ENCODE assay signal across 23 cellular contexts in the genomic region with DNA sequence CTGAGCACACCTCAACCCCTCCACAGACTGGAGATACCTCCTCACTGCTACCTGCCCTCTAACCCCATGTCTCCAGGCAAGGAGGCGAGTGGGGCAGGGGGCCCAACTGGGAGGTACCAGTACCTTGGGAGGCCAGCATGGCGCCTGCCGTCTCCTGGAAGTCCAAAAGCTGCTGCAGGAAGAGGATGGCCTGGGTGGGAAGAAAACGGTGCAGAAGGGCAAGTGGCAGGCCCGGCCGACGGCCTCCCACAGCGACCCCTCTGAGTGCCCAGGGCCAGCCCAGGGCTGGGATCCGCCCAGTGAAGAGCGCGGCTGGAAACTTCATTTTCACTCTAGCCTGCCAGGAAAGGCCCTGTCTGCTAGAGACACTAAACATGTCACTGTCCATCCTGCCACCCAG. TPM values are rescaled to one million over a fixed set of nuclear protein-coding genes. Genes with fewer than 3 reads are reported as not detected.
DNase-seq lines count a peak whose midpoint lies in the region; ATAC-seq, FAIRE-seq and TF ChIP-seq lines count a peak whose summit lies in the region.
"Had no signal": no experiment of that assay in that cellular context is flagged by ENCODE, and none has a peak within 500 bp of the region (broad histone marks: within the 10 kb centered on the region; RNA-seq: fewer than 3 reads in every experiment).

No MANE protein-coding gene starts in this region.

- H3K4me1 Mint-ChIP-seq in chondrocyte (ENCODE audit: low read depth), result no peaks in the 10 kb centered on the region
- peaks cover 6% of the 10 kb centered on the region for H3K4me1 Mint-ChIP-seq in activated CD4-positive, alpha-beta memory T cell treated with anti-CD3 and anti-CD28 coated beads, Interleukin-2, amount 10 ng/mL, durations not matched to agents 7 days and 5 days
- H3K4me1 Mint-ChIP-seq: GM23338, IgD-negative memory B cell had no signal

- H3K27me3 ChIP-seq in HepG2 (ENCODE audit: control insufficient read depth in 1 of 2, insufficient read depth in 2 of 2, low read length in 2 of 2) (no peaks in the 10 kb centered on the region), right lobe of liver (no peaks in the 10 kb centered on the region), SJCRH30 (no peaks in the 10 kb centered on the region)
- H3K27me3 ChIP-seq: BLaER1 had no signal

- CTCF ChIA-PET in HepG2 (lab: Yijun Ruan, JAX; ENCODE audit: low intra/inter-chr PET ratio, low total read pairs), result no interaction called here
- CTCF ChIA-PET in activated CD4-positive, alpha-beta memory T cell treated with anti-CD3 and anti-CD28 coated beads, Interleukin-2, amount 10 ng/mL, durations not matched to agents 7 days and 5 days (lab: Charles Lee), result no interaction called here

- TF ChIP-seq CTCF in HepG2 (CRISPR knock-in tag; IDR thresholded peaks at IDR 0.05), result no peak
- TF ChIP-seq CTCF in right lobe of liver (IDR thresholded peaks at IDR 0.05), result no peak
- no peak for TF ChIP-seq CTCF in chondrocyte (IDR thresholded peaks at IDR 0.05)

- no peak overlapping the region for H3K27ac ChIP-seq in HepG2 (ENCODE audit: extremely low read length, insufficient read depth, low read length)
- H3K27ac ChIP-seq in right lobe of liver, result no peak overlapping the region
- H3K27ac ChIP-seq in SJCRH30, result no peak overlapping the region
- H3K27ac ChIP-seq: BLaER1, HL-60 had no signal

- intact Hi-C loops in HepG2 (cut with micrococcal nuclease; ENCODE audit: unreplicated experiment), result no loop called here
- intact Hi-C loops in right lobe of liver (cut with DNase I), result no loop called here
- intact Hi-C loops in posterior vena cava (cut with DNase I), result no loop called here

- no peak for ATAC-seq in HepG2
- no peak for ATAC-seq in right lobe of liver

- POLR2A ChIA-PET in HepG2 (lab: Yijun Ruan, JAX), result no interaction called here
- POLR2A ChIA-PET in activated CD4-positive, alpha-beta memory T cell treated with anti-CD3 and anti-CD28 coated beads, Interleukin-2, amount 10 ng/mL, durations not matched to agents 7 days and 5 days (lab: Charles Lee), result no interaction called here

- H4K20me1 ChIP-seq in HepG2 (ENCODE audit: insufficient read depth, low read length), result no peaks in the 10 kb centered on the region

- H3K36me3 ChIP-seq in HepG2 (replicated peaks in 1 of 2; ENCODE audit: control insufficient read depth in 1 of 2, insufficient read depth in 2 of 2, low read length in 2 of 2) (peaks cover 66 to 80% of the 10 kb centered on the region in 2 experiments; a peak in 4 of 5 replicates), right lobe of liver (peaks cover 0 to 61% (median 24%) of the 10 kb centered on the region in 4 donors), SJCRH30 (peaks cover 40% of the 10 kb centered on the region)

- H3K4me2 ChIP-seq in HepG2 (ENCODE audit: low read depth, low read length), result no peak overlapping the region
- H3K4me2 ChIP-seq: BLaER1, GM23338 had no signal

- H3K9me3 Mint-ChIP-seq in chondrocyte (ENCODE audit: low read depth), result no peaks in the 10 kb centered on the region
- H3K9me3 Mint-ChIP-seq in activated CD4-positive, alpha-beta memory T cell treated with anti-CD3 and anti-CD28 coated beads, Interleukin-2, amount 10 ng/mL, durations not matched to agents 7 days and 5 days, result no peaks in the 10 kb centered on the region
- H3K9me3 Mint-ChIP-seq: CD14-positive monocyte; CD4-positive, alpha-beta memory T cell; GM23338; HFFc6; IgD-negative memory B cell had no signal

- no peak for TF ChIP-seq RAD21 in HepG2 (CRISPR knock-in tag; IDR thresholded peaks at IDR 0.05)

- H3K27me3 Mint-ChIP-seq in chondrocyte (ENCODE audit: low read depth), result no peaks in the 10 kb centered on the region
- H3K27me3 Mint-ChIP-seq in activated CD4-positive, alpha-beta memory T cell treated with anti-CD3 and anti-CD28 coated beads, Interleukin-2, amount 10 ng/mL, durations not matched to agents 7 days and 5 days, result no peaks in the 10 kb centered on the region
- H3K27me3 Mint-ChIP-seq: CD4-positive, alpha-beta memory T cell; IgD-negative memory B cell had no signal

- H3K36me3 Mint-ChIP-seq in chondrocyte (ENCODE audit: low read depth), result peaks cover 41% of the 10 kb centered on the region
- H3K36me3 Mint-ChIP-seq in activated CD4-positive, alpha-beta memory T cell treated with anti-CD3 and anti-CD28 coated beads, Interleukin-2, amount 10 ng/mL, durations not matched to agents 7 days and 5 days (ENCODE audit: low read depth), result peaks cover 50% of the 10 kb centered on the region
- H3K36me3 Mint-ChIP-seq: IgD-negative memory B cell had no signal

- no peak overlapping the region for H3K4me3 Mint-ChIP-seq in chondrocyte (ENCODE audit: unreplicated experiment)
- no peak overlapping the region for H3K4me3 Mint-ChIP-seq in activated CD4-positive, alpha-beta memory T cell treated with anti-CD3 and anti-CD28 coated beads, Interleukin-2, amount 10 ng/mL, durations not matched to agents 7 days and 5 days
- H3K4me3 Mint-ChIP-seq: CD14-positive monocyte; CD4-positive, alpha-beta memory T cell; GM23338; HFFc6; IgD-negative memory B cell had no signal

- 0 out of 4 replicates have a peak, but pooled peaks of 1 of the 2 experiments have one; percentile 7 for TF ChIP-seq POLR2A in HepG2 (IDR thresholded peaks at IDR 0.05; ENCODE audit: insufficient read depth in 1 of 2, low read depth in 2 of 2, low read length in 2 of 2)
- TF ChIP-seq POLR2A in right lobe of liver (IDR thresholded peaks at IDR 0.05), result no peak

- H2AFZ ChIP-seq in HepG2 (ENCODE audit: low read length), result no peak overlapping the region
- H2AFZ ChIP-seq: GM23338 had no signal

- TF ChIP-seq EP300 in HepG2 (IDR thresholded peaks at IDR 0.05; ENCODE audit: low read depth in 2 of 2, low read length in 2 of 2) (no peak), HepG2 (CRISPR knock-in tag; IDR thresholded peaks at IDR 0.05; ENCODE audit: borderline replicate concordance) (no peak)

- BruUV-seq in HepG2 (replicated peaks; lab: Mats Ljungman, UMichigan), result no TSS peak

- no peaks in the 10 kb centered on the region for H3K9me3 ChIP-seq in HepG2 (ENCODE audit: low read length)
- no peaks in the 10 kb centered on the region for H3K9me3 ChIP-seq in right lobe of liver
- H3K9me3 ChIP-seq in SJCRH30 (replicated peaks), result no peaks in the 10 kb centered on the region
- H3K9me3 ChIP-seq: BLaER1 had no signal

- no peak overlapping the region for H3K27ac Mint-ChIP-seq in chondrocyte (ENCODE audit: unreplicated experiment)
- H3K27ac Mint-ChIP-seq in activated CD4-positive, alpha-beta memory T cell treated with anti-CD3 and anti-CD28 coated beads, Interleukin-2, amount 10 ng/mL, durations not matched to agents 7 days and 5 days, result no peak overlapping the region
- H3K27ac Mint-ChIP-seq: GM23338, HFFc6, IgD-negative memory B cell had no signal

- no peak overlapping the region for H3K9ac ChIP-seq in HepG2 (ENCODE audit: insufficient read depth, low read depth, low read length)
- H3K9ac ChIP-seq: BLaER1 had no signal

- H3K4me3 ChIP-seq in HepG2 (replicated peaks in 1 of 3; ENCODE audit: insufficient read depth in 1 of 3, low read depth in 2 of 3, low read length in 3 of 3), result no peak overlapping the region
- H3K4me3 ChIP-seq in right lobe of liver, result no peak overlapping the region
- H3K4me3 ChIP-seq in SJCRH30, result no peak overlapping the region
- H3K4me3 ChIP-seq: BLaER1, GM23338 had no signal

- H3K4me1 ChIP-seq in HepG2 (ENCODE audit: insufficient read depth, low read length), result no peaks in the 10 kb centered on the region
- H3K4me1 ChIP-seq in right lobe of liver, result no peaks in the 10 kb centered on the region
- peaks cover 4% of the 10 kb centered on the region; the same call in 1 of the 2 replicates for H3K4me1 ChIP-seq in SJCRH30

- no peak for FAIRE-seq in HepG2 (lab: Jason Lieb, UNC)
- FAIRE-seq: G401.6, GM12892, GM18507, H54 had no signal

- 93% methylated on average over 11 of the region's 11 CpGs for WGBS in HepG2 (ENCODE audit: low lambda C conversion rate)
- WGBS in right lobe of liver (ENCODE audit: insufficient coverage, low coverage, low lambda C conversion rate, missing lambda C conversion rate), result no CpG with 5 or more reads among the region's 11 CpGs

- in situ Hi-C loops in HepG2 (cut with HindIII; ENCODE audit: extremely low pct_ligation_motif_present, low pct_unique_long_range_greater_than_20kb), result no loop called here

- no peaks in the 10 kb centered on the region for H3K79me2 ChIP-seq in HepG2 (ENCODE audit: insufficient read depth, low read length)

- no peak for DNase-seq in HepG2 (ENCODE audit: low spot score)
- DNase-seq in right lobe of liver, result no peak
- peak; percentile 59 for DNase-seq in chondrocyte (ENCODE audit: low spot score)
- DNase-seq in posterior vena cava (ENCODE audit: low spot score), result peak; percentile 70
- DNase-seq in NCI-H774 (lab: John Stamatoyannopoulos, UW), result no peak
- DNase-seq in SJCRH30, result no peak
- no peak for DNase-seq in activated CD4-positive, alpha-beta memory T cell treated with anti-CD3 and anti-CD28 coated beads, Interleukin-2, amount 10 ng/mL, durations not matched to agents 7 days and 5 days
- DNase-seq: 8988T; CD4-positive, alpha-beta memory T cell; DMS 273 treated with DMSO at 0.1 percent for 48 hours; HFFc6 had no signal

RNA-seq across cellular contexts. Expression of gene ZACN, which starts 8.5 kb away (rescaled TPM):
- 0.15 TPM in 1 of 2 replicates, not detected in the other for total RNA-seq in HepG2 (2016; rRNA removed; fragmentation: Illumina TruSeq; extraction: Trizol)
- not detected in 2 replicates for total RNA-seq in HepG2 (2016; cell fraction: cytosol; rRNA removed; fragmentation: Illumina TruSeq; extraction: Trizol; ENCODE audit: low read depth)
- not detected in 2 replicates for total RNA-seq in HepG2 (2016; cell fraction: insoluble cytoplasmic fraction; rRNA removed; fragmentation: Illumina TruSeq; extraction: Trizol)
- not detected in 2 replicates for total RNA-seq in HepG2 (2016; cell fraction: membrane; rRNA removed; fragmentation: Illumina TruSeq; extraction: Trizol)
- total RNA-seq in HepG2 (2016; cell fraction: nucleus; rRNA removed; fragmentation: Illumina TruSeq; extraction: Trizol), result not detected in 2 replicates
- polyA plus RNA-seq in HepG2 (2011; rRNA removed), result 0.04 and 0.11 TPM in 2 replicates
- not detected in 2 replicates for polyA plus RNA-seq in HepG2 (2011; cell fraction: cytosol; rRNA removed)
- polyA plus RNA-seq in HepG2 (2011; cell fraction: nucleus; rRNA removed), result 0.06 and 0.07 TPM in 2 replicates
- 0.17 and 1.1 TPM in 2 replicates for polyA plus RNA-seq in HepG2 (2012)
- not detected in 2 replicates for polyA plus RNA-seq in HepG2 (2016; cell fraction: cytosol; fragmentation: Illumina TruSeq; extraction: Trizol; ENCODE audit: low read depth)
- 0.08 TPM in 1 of 2 replicates, not detected in the other for polyA plus RNA-seq in HepG2 (2016; cell fraction: insoluble cytoplasmic fraction; fragmentation: Illumina TruSeq; extraction: Trizol; ENCODE audit: low read depth)
- polyA plus RNA-seq in HepG2 (2016; cell fraction: membrane; fragmentation: Illumina TruSeq; extraction: Trizol; ENCODE audit: low read depth), result not detected in 2 replicates
- polyA plus RNA-seq in HepG2 (2016; cell fraction: nucleus; fragmentation: Illumina TruSeq; extraction: Trizol; ENCODE audit: insufficient read depth, low read depth), result not detected in 2 replicates
- polyA minus RNA-seq in HepG2 (2011; rRNA and poly(A)+ RNA removed; ENCODE audit: low replicate concordance), result not detected in 2 replicates
- polyA minus RNA-seq in HepG2 (2011; cell fraction: cytosol; rRNA and poly(A)+ RNA removed), result 0.35 TPM in 1 of 2 replicates, not detected in the other
- polyA minus RNA-seq in HepG2 (2011; cell fraction: nucleus; rRNA and poly(A)+ RNA removed), result not detected in 2 replicates
- total RNA-seq in right lobe of liver, result not detected
- total RNA-seq in chondrocyte, result not detected in 3 replicates
- not detected for total RNA-seq in posterior vena cava
- total RNA-seq in SJCRH30 (2014; rRNA removed; shearing (Covaris generic)), result 0.14 and 0.25 TPM in 2 replicates
- total RNA-seq in activated CD4-positive, alpha-beta memory T cell treated with anti-CD3 and anti-CD28 coated beads, Interleukin-2, amount 10 ng/mL, durations not matched to agents 7 days and 5 days, result under 1 TPM; 0.48 TPM
- total RNA-seq: A673, GM23338 had no signal
- polyA plus RNA-seq: AG04450, CD14-positive monocyte had no signal

RNA-seq across cellular contexts. Expression of gene GALR2, which starts 12.9 kb away (rescaled TPM):
- total RNA-seq in HepG2 (2016; rRNA removed; fragmentation: Illumina TruSeq; extraction: Trizol), result 0.20 and 0.58 TPM in 2 replicates
- total RNA-seq in HepG2 (2016; cell fraction: cytosol; rRNA removed; fragmentation: Illumina TruSeq; extraction: Trizol; ENCODE audit: low read depth), result 0.30 and 0.35 TPM in 2 replicates
- 0.22 and 0.58 TPM in 2 replicates for total RNA-seq in HepG2 (2016; cell fraction: insoluble cytoplasmic fraction; rRNA removed; fragmentation: Illumina TruSeq; extraction: Trizol)
- 0.46 and 0.65 TPM in 2 replicates for total RNA-seq in HepG2 (2016; cell fraction: membrane; rRNA removed; fragmentation: Illumina TruSeq; extraction: Trizol)
- total RNA-seq in HepG2 (2016; cell fraction: nucleus; rRNA removed; fragmentation: Illumina TruSeq; extraction: Trizol), result 0.28 and 0.34 TPM in 2 replicates
- polyA plus RNA-seq in HepG2 (2011; rRNA removed), result 0.48 and 0.84 TPM in 2 replicates
- 0.56 and 0.97 TPM in 2 replicates for polyA plus RNA-seq in HepG2 (2011; cell fraction: cytosol; rRNA removed)
- polyA plus RNA-seq in HepG2 (2011; cell fraction: nucleus; rRNA removed), result 0.35 and 0.62 TPM in 2 replicates
- polyA plus RNA-seq in HepG2 (2012), result 0.33 TPM in 1 of 2 replicates, not detected in the other
- 0.50 and 0.53 TPM in 2 replicates for polyA plus RNA-seq in HepG2 (2016; cell fraction: cytosol; fragmentation: Illumina TruSeq; extraction: Trizol; ENCODE audit: low read depth)
- polyA plus RNA-seq in HepG2 (2016; cell fraction: insoluble cytoplasmic fraction; fragmentation: Illumina TruSeq; extraction: Trizol; ENCODE audit: low read depth), result 0.17 and 0.28 TPM in 2 replicates
- 0.20 and 0.35 TPM in 2 replicates for polyA plus RNA-seq in HepG2 (2016; cell fraction: membrane; fragmentation: Illumina TruSeq; extraction: Trizol; ENCODE audit: low read depth)
- 0.46 and 0.81 TPM in 2 replicates for polyA plus RNA-seq in HepG2 (2016; cell fraction: nucleus; fragmentation: Illumina TruSeq; extraction: Trizol; ENCODE audit: insufficient read depth, low read depth)
- 0.54 and 2.1 TPM in 2 replicates for polyA minus RNA-seq in HepG2 (2011; rRNA and poly(A)+ RNA removed; ENCODE audit: low replicate concordance)
- polyA minus RNA-seq in HepG2 (2011; cell fraction: cytosol; rRNA and poly(A)+ RNA removed), result 0.49 TPM in 1 of 2 replicates, not detected in the other
- polyA minus RNA-seq in HepG2 (2011; cell fraction: nucleus; rRNA and poly(A)+ RNA removed), result not detected in 2 replicates
- total RNA-seq in right lobe of liver, result under 1 TPM in 1 of 6 experiments, not detected in 5; 0.18 TPM
- not detected in 3 replicates for total RNA-seq in chondrocyte
- not detected for total RNA-seq in posterior vena cava
- 0.06 TPM in 1 of 2 replicates, not detected in the other for total RNA-seq in SJCRH30 (2014; rRNA removed; shearing (Covaris generic))
- total RNA-seq in activated CD4-positive, alpha-beta memory T cell treated with anti-CD3 and anti-CD28 coated beads, Interleukin-2, amount 10 ng/mL, durations not matched to agents 7 days and 5 days, result under 1 TPM; 0.38 to 0.40 TPM
- total RNA-seq: A673; CD4-positive, alpha-beta memory T cell had no signal
- polyA plus RNA-seq: AG04450 had no signal

RNA-seq across cellular contexts. Expression of gene SRP68, which starts 15.2 kb away (rescaled TPM):
- total RNA-seq in HepG2 (2016; rRNA removed; fragmentation: Illumina TruSeq; extraction: Trizol) (39.8 and 89.7 TPM in 2 replicates), right lobe of liver (10 to 100 TPM; 31.0 to 37.0 (median 35.1) TPM), chondrocyte (62.1 to 77.6 TPM (median 63.0 TPM) in 3 replicates), posterior vena cava (10 to 100 TPM; 45.3 to 49.1 TPM)
- total RNA-seq in HepG2 (2016; cell fraction: cytosol; rRNA removed; fragmentation: Illumina TruSeq; extraction: Trizol; ENCODE audit: low read depth), result 19.0 and 21.2 TPM in 2 replicates
- total RNA-seq in HepG2 (2016; cell fraction: insoluble cytoplasmic fraction; rRNA removed; fragmentation: Illumina TruSeq; extraction: Trizol), result 34.8 and 87.8 TPM in 2 replicates
- total RNA-seq in HepG2 (2016; cell fraction: membrane; rRNA removed; fragmentation: Illumina TruSeq; extraction: Trizol), result 36.4 and 39.1 TPM in 2 replicates
- total RNA-seq in HepG2 (2016; cell fraction: nucleus; rRNA removed; fragmentation: Illumina TruSeq; extraction: Trizol), result 55.4 and 62.2 TPM in 2 replicates
- 74.3 and 79.0 TPM in 2 replicates for polyA plus RNA-seq in HepG2 (2011; rRNA removed)
- polyA plus RNA-seq in HepG2 (2011; cell fraction: cytosol; rRNA removed), result 56.3 and 67.1 TPM in 2 replicates
- 42.7 and 43.4 TPM in 2 replicates for polyA plus RNA-seq in HepG2 (2011; cell fraction: nucleus; rRNA removed)
- polyA plus RNA-seq in HepG2 (2012), result 84.3 and 86.0 TPM in 2 replicates
- polyA plus RNA-seq in HepG2 (2016; cell fraction: cytosol; fragmentation: Illumina TruSeq; extraction: Trizol; ENCODE audit: low read depth), result 12.5 and 13.5 TPM in 2 replicates
- polyA plus RNA-seq in HepG2 (2016; cell fraction: insoluble cytoplasmic fraction; fragmentation: Illumina TruSeq; extraction: Trizol; ENCODE audit: low read depth), result 124 and 144 TPM in 2 replicates
- 26.1 and 30.0 TPM in 2 replicates for polyA plus RNA-seq in HepG2 (2016; cell fraction: membrane; fragmentation: Illumina TruSeq; extraction: Trizol; ENCODE audit: low read depth)
- polyA plus RNA-seq in HepG2 (2016; cell fraction: nucleus; fragmentation: Illumina TruSeq; extraction: Trizol; ENCODE audit: insufficient read depth, low read depth), result 107 and 120 TPM in 2 replicates
- 72.1 and 78.5 TPM in 2 replicates for polyA minus RNA-seq in HepG2 (2011; rRNA and poly(A)+ RNA removed; ENCODE audit: low replicate concordance)
- 44.7 and 45.6 TPM in 2 replicates for polyA minus RNA-seq in HepG2 (2011; cell fraction: cytosol; rRNA and poly(A)+ RNA removed)
- 55.0 and 55.2 TPM in 2 replicates for polyA minus RNA-seq in HepG2 (2011; cell fraction: nucleus; rRNA and poly(A)+ RNA removed)
- total RNA-seq in SJCRH30 (2014; rRNA removed; shearing (Covaris generic)), result 58.7 and 60.0 TPM in 2 replicates
- total RNA-seq in activated CD4-positive, alpha-beta memory T cell treated with anti-CD3 and anti-CD28 coated beads, Interleukin-2, amount 10 ng/mL, durations not matched to agents 7 days and 5 days, result 10 to 100 TPM; 92.8 to 94.6 TPM

RNA-seq across cellular contexts. Expression of gene EXOC7, which starts 16.1 kb away (rescaled TPM):
- total RNA-seq in HepG2 (2016; rRNA removed; fragmentation: Illumina TruSeq; extraction: Trizol) (116 and 118 TPM in 2 replicates), right lobe of liver (10 to 100 TPM; 38.5 to 57.9 (median 50.6) TPM), chondrocyte (129 to 180 TPM (median 131 TPM) in 3 replicates), posterior vena cava (10 to 100 TPM; 94.5 to 98.2 TPM)
- total RNA-seq in HepG2 (2016; cell fraction: cytosol; rRNA removed; fragmentation: Illumina TruSeq; extraction: Trizol; ENCODE audit: low read depth), result 32.5 and 33.1 TPM in 2 replicates
- total RNA-seq in HepG2 (2016; cell fraction: insoluble cytoplasmic fraction; rRNA removed; fragmentation: Illumina TruSeq; extraction: Trizol), result 112 and 113 TPM in 2 replicates
- 41.7 and 48.8 TPM in 2 replicates for total RNA-seq in HepG2 (2016; cell fraction: membrane; rRNA removed; fragmentation: Illumina TruSeq; extraction: Trizol)
- total RNA-seq in HepG2 (2016; cell fraction: nucleus; rRNA removed; fragmentation: Illumina TruSeq; extraction: Trizol), result 80.6 and 103 TPM in 2 replicates
- 86.9 and 118 TPM in 2 replicates for polyA plus RNA-seq in HepG2 (2011; rRNA removed)
- polyA plus RNA-seq in HepG2 (2011; cell fraction: cytosol; rRNA removed), result 65.5 and 68.0 TPM in 2 replicates
- 259 and 277 TPM in 2 replicates for polyA plus RNA-seq in HepG2 (2011; cell fraction: nucleus; rRNA removed)
- polyA plus RNA-seq in HepG2 (2012), result 100 and 124 TPM in 2 replicates
- polyA plus RNA-seq in HepG2 (2016; cell fraction: cytosol; fragmentation: Illumina TruSeq; extraction: Trizol; ENCODE audit: low read depth), result 7.1 and 8.4 TPM in 2 replicates
- 78.0 and 79.6 TPM in 2 replicates for polyA plus RNA-seq in HepG2 (2016; cell fraction: insoluble cytoplasmic fraction; fragmentation: Illumina TruSeq; extraction: Trizol; ENCODE audit: low read depth)
- 18.4 and 21.9 TPM in 2 replicates for polyA plus RNA-seq in HepG2 (2016; cell fraction: membrane; fragmentation: Illumina TruSeq; extraction: Trizol; ENCODE audit: low read depth)
- polyA plus RNA-seq in HepG2 (2016; cell fraction: nucleus; fragmentation: Illumina TruSeq; extraction: Trizol; ENCODE audit: insufficient read depth, low read depth), result 147 and 170 TPM in 2 replicates
- 144 and 202 TPM in 2 replicates for polyA minus RNA-seq in HepG2 (2011; rRNA and poly(A)+ RNA removed; ENCODE audit: low replicate concordance)
- polyA minus RNA-seq in HepG2 (2011; cell fraction: cytosol; rRNA and poly(A)+ RNA removed), result 69.7 and 91.8 TPM in 2 replicates
- polyA minus RNA-seq in HepG2 (2011; cell fraction: nucleus; rRNA and poly(A)+ RNA removed), result 113 and 132 TPM in 2 replicates
- total RNA-seq in SJCRH30 (2014; rRNA removed; shearing (Covaris generic)), result 101 and 106 TPM in 2 replicates
- 100 to 1,000 TPM; 119 to 120 TPM for total RNA-seq in activated CD4-positive, alpha-beta memory T cell treated with anti-CD3 and anti-CD28 coated beads, Interleukin-2, amount 10 ng/mL, durations not matched to agents 7 days and 5 days

RNA-seq across cellular contexts. Expression of gene FOXJ1, which starts 53.5 kb away (rescaled TPM):
- total RNA-seq in HepG2 (2016; rRNA removed; fragmentation: Illumina TruSeq; extraction: Trizol), result 1.4 and 1.6 TPM in 2 replicates
- total RNA-seq in HepG2 (2016; cell fraction: cytosol; rRNA removed; fragmentation: Illumina TruSeq; extraction: Trizol; ENCODE audit: low read depth), result 0.09 and 0.30 TPM in 2 replicates
- total RNA-seq in HepG2 (2016; cell fraction: insoluble cytoplasmic fraction; rRNA removed; fragmentation: Illumina TruSeq; extraction: Trizol), result 1.4 and 1.9 TPM in 2 replicates
- 0.77 and 0.93 TPM in 2 replicates for total RNA-seq in HepG2 (2016; cell fraction: membrane; rRNA removed; fragmentation: Illumina TruSeq; extraction: Trizol)
- total RNA-seq in HepG2 (2016; cell fraction: nucleus; rRNA removed; fragmentation: Illumina TruSeq; extraction: Trizol), result 0.94 and 1.3 TPM in 2 replicates
- polyA plus RNA-seq in HepG2 (2011; rRNA removed), result 0.98 and 1.2 TPM in 2 replicates
- polyA plus RNA-seq in HepG2 (2011; cell fraction: cytosol; rRNA removed), result 0.82 and 1.5 TPM in 2 replicates
- polyA plus RNA-seq in HepG2 (2011; cell fraction: nucleus; rRNA removed), result 2.8 and 3.7 TPM in 2 replicates
- 0.66 and 0.96 TPM in 2 replicates for polyA plus RNA-seq in HepG2 (2012)
- 0.31 and 0.45 TPM in 2 replicates for polyA plus RNA-seq in HepG2 (2016; cell fraction: cytosol; fragmentation: Illumina TruSeq; extraction: Trizol; ENCODE audit: low read depth)
- polyA plus RNA-seq in HepG2 (2016; cell fraction: insoluble cytoplasmic fraction; fragmentation: Illumina TruSeq; extraction: Trizol; ENCODE audit: low read depth), result 1.3 and 1.4 TPM in 2 replicates
- polyA plus RNA-seq in HepG2 (2016; cell fraction: membrane; fragmentation: Illumina TruSeq; extraction: Trizol; ENCODE audit: low read depth), result 0.61 and 0.62 TPM in 2 replicates
- polyA plus RNA-seq in HepG2 (2016; cell fraction: nucleus; fragmentation: Illumina TruSeq; extraction: Trizol; ENCODE audit: insufficient read depth, low read depth), result 2.0 and 2.1 TPM in 2 replicates
- polyA minus RNA-seq in HepG2 (2011; rRNA and poly(A)+ RNA removed; ENCODE audit: low replicate concordance), result 0.05 and 1.5 TPM in 2 replicates
- 0.35 and 0.40 TPM in 2 replicates for polyA minus RNA-seq in HepG2 (2011; cell fraction: cytosol; rRNA and poly(A)+ RNA removed)
- 0.37 and 0.52 TPM in 2 replicates for polyA minus RNA-seq in HepG2 (2011; cell fraction: nucleus; rRNA and poly(A)+ RNA removed)
- total RNA-seq in right lobe of liver, result under 1 TPM in 3 of 6 experiments, not detected in 3; 0.06 to 0.12 (median 0.11) TPM
- total RNA-seq in chondrocyte, result 0.12 TPM in 1 of 3 replicates, not detected in the others
- not detected for total RNA-seq in posterior vena cava
- total RNA-seq in SJCRH30 (2014; rRNA removed; shearing (Covaris generic)), result 0.10 and 0.23 TPM in 2 replicates
- under 1 TPM; 0.13 to 0.15 TPM for total RNA-seq in activated CD4-positive, alpha-beta memory T cell treated with anti-CD3 and anti-CD28 coated beads, Interleukin-2, amount 10 ng/mL, durations not matched to agents 7 days and 5 days
- total RNA-seq: HFFc6, HT1080 had no signal
- polyA plus RNA-seq: AG04450; CD14-positive monocyte; CD4-positive, alpha-beta memory T cell; IgD-negative memory B cell had no signal

Comparison
In these comparisons a context has a peak if more than half of its experiments do, and no peak if none do; other contexts are left out.
1. DNase-seq: peak in chondrocyte (single experiment) and posterior vena cava (single experiment); none in HepG2 (single experiment), right lobe of liver (0 of 3), NCI-H774 (single experiment), SJCRH30 (0 of 2) and activated CD4-positive, alpha-beta memory T cell treated with anti-CD3 and anti-CD28 coated beads, Interleukin-2, amount 10 ng/mL, durations not matched to agents 7 days and 5 days (single experiment).